Comparison of ENCODE assay signal across 1 cellular context in genomic region chr3:177883957-177884356, GRCh38.
TF ChIP-seq lines count a peak whose summit lies in the region.

No MANE protein-coding gene starts in this region.

TF ChIP-seq in H1, 55 proteins besides CTCF, POLR2A, EP300 and RAD21:
- TF ChIP-seq CHD7 (IDR thresholded peaks at IDR 0.05; ENCODE audit: insufficient replicate concordance, low read length) = no peak
- no peak for TF ChIP-seq TEAD4 (IDR thresholded peaks at IDR 0.05; ENCODE audit: low read depth, low read length)
- TF ChIP-seq YY1 (IDR thresholded peaks at IDR 0.05; ENCODE audit: low read depth, low read length) = no peak
- no peak for TF ChIP-seq CHD1 (IDR thresholded peaks at IDR 0.05; ENCODE audit: low read depth, low read length)
- no peak for TF ChIP-seq NANOG (IDR thresholded peaks at IDR 0.05; ENCODE audit: insufficient read depth, low read depth, low read length, poor library complexity, severe bottlenecking)
- no peak for TF ChIP-seq HDAC2 (IDR thresholded peaks at IDR 0.05; ENCODE audit: borderline replicate concordance in 1 of 2, low read depth in 2 of 2, low read length in 2 of 2)
- no peak for TF ChIP-seq GABPA (IDR thresholded peaks at IDR 0.05; ENCODE audit: borderline replicate concordance, insufficient read depth, low read length)
- no peak for TF ChIP-seq SIN3A (conservative IDR thresholded peaks at IDR 0.05 in 1 of 2, IDR thresholded peaks at IDR 0.05 in 1 of 2; ENCODE audit: low read depth in 1 of 2, low read length in 2 of 2)
- TF ChIP-seq ATF3 (IDR thresholded peaks at IDR 0.05; ENCODE audit: insufficient read depth, low read depth, low read length) = no peak
- no peak for TF ChIP-seq SP2 (IDR thresholded peaks at IDR 0.05; ENCODE audit: low read length)
- TF ChIP-seq PHF8 (conservative IDR thresholded peaks at IDR 0.05; ENCODE audit: low read depth, low read length) = no peak
- TF ChIP-seq ASH2L (IDR thresholded peaks at IDR 0.05; ENCODE audit: low read length) = no peak
- TF ChIP-seq TBP (IDR thresholded peaks at IDR 0.05; ENCODE audit: low read depth, low read length) = no peak
- TF ChIP-seq SAP30 (IDR thresholded peaks at IDR 0.05; ENCODE audit: insufficient read depth, insufficient replicate concordance, low read length) = no peak
- no peak for TF ChIP-seq CBX5 (IDR thresholded peaks at IDR 0.05; ENCODE audit: low read depth, low read length)
- no peak for TF ChIP-seq JUN (IDR thresholded peaks at IDR 0.05; ENCODE audit: low read depth, low read length)
- TF ChIP-seq POU5F1 (IDR thresholded peaks at IDR 0.05; ENCODE audit: low read depth, low read length) = no peak
- no peak for TF ChIP-seq SRF (IDR thresholded peaks at IDR 0.05; ENCODE audit: low read depth, low read length)
- TF ChIP-seq POLR2AphosphoS5 (IDR thresholded peaks at IDR 0.05; ENCODE audit: low read depth, low read length) = no peak
- TF ChIP-seq HDAC6 (IDR thresholded peaks at IDR 0.05; ENCODE audit: low read depth, low read length) = no peak
